In genomic region chr6:170249817-170250216, GRCh38 we compare ENCODE assay signal across 16 cellular contexts. TPM values are rescaled to one million over a fixed set of nuclear protein-coding genes. Genes with fewer than 3 reads are reported as not detected.
A peak's percentile ranks its signal among the peaks of the same experiment; 100 is the strongest.
DNase-seq lines count a peak whose midpoint lies in the region; ATAC-seq and TF ChIP-seq lines count a peak whose summit lies in the region.
"Had no signal": no experiment of that assay in that cellular context is flagged by ENCODE, and none has a peak within 500 bp of the region (broad histone marks: within the 10 kb centered on the region; RNA-seq: fewer than 3 reads in every experiment).

No MANE protein-coding gene starts in this region.

- H4K20me1 ChIP-seq in neural progenitor cell (ENCODE audit: low read depth): no peaks in the 10 kb centered on the region
- H4K20me1 ChIP-seq: BLaER1 had no signal

- H3K4me3 Mint-ChIP-seq in neural progenitor cell: no peak overlapping the region
- no peak overlapping the region for H3K4me3 Mint-ChIP-seq in type B pancreatic cell
- H3K4me3 Mint-ChIP-seq: CD4-positive, alpha-beta memory T cell had no signal

- peaks cover 60% of the 10 kb centered on the region for H3K4me1 Mint-ChIP-seq in neural progenitor cell
- H3K4me1 Mint-ChIP-seq in type B pancreatic cell (ENCODE audit: unreplicated experiment): peaks cover 38% of the 10 kb centered on the region
- H3K4me1 Mint-ChIP-seq: CD14-positive monocyte; CD4-positive, alpha-beta memory T cell had no signal

- no peak for TF ChIP-seq POLR2A in upper lobe of left lung (IDR thresholded peaks at IDR 0.05)

- H3K36me3 ChIP-seq in heart right ventricle (no peaks in the 10 kb centered on the region), neural progenitor cell (no peaks in the 10 kb centered on the region), upper lobe of left lung (no peaks in the 10 kb centered on the region)
- H3K36me3 ChIP-seq: BLaER1, HAP-1 had no signal

- H3K27me3 ChIP-seq in heart right ventricle (peaks cover 0 to 34% (median 4%) of the 10 kb centered on the region in 7 donors), neural progenitor cell (no peaks in the 10 kb centered on the region), upper lobe of left lung (no peaks in the 10 kb centered on the region)
- H3K27me3 ChIP-seq: BLaER1 had no signal

- no peak overlapping the region for H3K9ac ChIP-seq in neural progenitor cell
- H3K9ac ChIP-seq: BLaER1 had no signal

- H3K36me3 Mint-ChIP-seq in neural progenitor cell (no peaks in the 10 kb centered on the region), type B pancreatic cell (no peaks in the 10 kb centered on the region)
- H3K36me3 Mint-ChIP-seq: CD14-positive monocyte; CD4-positive, alpha-beta memory T cell had no signal

- ATAC-seq in left ventricle myocardium superior: no peak
- no peak for ATAC-seq in heart right ventricle
- no peak for ATAC-seq in upper lobe of left lung (ENCODE audit: low FRiP score in 2 of 2)

- H3K4me3 ChIP-seq in heart right ventricle: no peak overlapping the region
- H3K4me3 ChIP-seq in neural progenitor cell: no peak overlapping the region
- H3K4me3 ChIP-seq in upper lobe of left lung: no peak overlapping the region
- H3K4me3 ChIP-seq: BLaER1, HAP-1 had no signal

- no peak overlapping the region for H3K27ac ChIP-seq in heart right ventricle
- no peak overlapping the region for H3K27ac ChIP-seq in neural progenitor cell
- no peak overlapping the region for H3K27ac ChIP-seq in upper lobe of left lung
- H3K27ac ChIP-seq: BLaER1, HL-60 had no signal

- no peak for TF ChIP-seq EP300 in upper lobe of left lung (IDR thresholded peaks at IDR 0.05)

- no peaks in the 10 kb centered on the region for H3F3A ChIP-seq in neural progenitor cell (ENCODE audit: low read depth)

- no peak overlapping the region for H2AFZ ChIP-seq in neural progenitor cell (replicated peaks)

- H3K79me2 ChIP-seq in neural progenitor cell (ENCODE audit: low read depth): no peaks in the 10 kb centered on the region

- TF ChIP-seq CTCF in heart right ventricle (IDR thresholded peaks at IDR 0.05): no peak
- no peak for TF ChIP-seq CTCF in neural progenitor cell (IDR thresholded peaks at IDR 0.05)
- TF ChIP-seq CTCF in type B pancreatic cell (conservative IDR thresholded peaks at IDR 0.05): no peak
- no peak for TF ChIP-seq CTCF in upper lobe of left lung (IDR thresholded peaks at IDR 0.05)

- H3K27me3 Mint-ChIP-seq in neural progenitor cell (ENCODE audit: insufficient read depth, low read depth) (peaks cover 21% of the 10 kb centered on the region), type B pancreatic cell (peaks cover 11% of the 10 kb centered on the region)

- H3K9me3 Mint-ChIP-seq in neural progenitor cell (no peaks in the 10 kb centered on the region), type B pancreatic cell (no peaks in the 10 kb centered on the region)
- H3K9me3 Mint-ChIP-seq: CD14-positive monocyte; CD4-positive, alpha-beta memory T cell had no signal

- H3K9me3 ChIP-seq in heart right ventricle (no peaks in the 10 kb centered on the region), neural progenitor cell (ENCODE audit: low read depth) (no peaks in the 10 kb centered on the region), upper lobe of left lung (no peaks in the 10 kb centered on the region)
- H3K9me3 ChIP-seq: BLaER1, HAP-1 had no signal

- H3K27ac Mint-ChIP-seq in neural progenitor cell (peak overlapping the region; percentile 88), type B pancreatic cell (peak overlapping the region; percentile 36)
- H3K27ac Mint-ChIP-seq: CD14-positive monocyte; CD4-positive, alpha-beta memory T cell had no signal

- H3K4me1 ChIP-seq in heart right ventricle (peaks cover 0 to 19% (median 4%) of the 10 kb centered on the region in 9 donors), neural progenitor cell (peaks cover 16% of the 10 kb centered on the region), upper lobe of left lung (peaks cover 0 to 17% (median 0%) of the 10 kb centered on the region in 4 donors)
- H3K4me1 ChIP-seq: HAP-1 had no signal

- DNase-seq in left ventricle myocardium superior: peak; percentile 16
- no peak for DNase-seq in heart right ventricle
- DNase-seq in neural progenitor cell (ENCODE audit: low spot score): no peak
- DNase-seq in type B pancreatic cell (ENCODE audit: extremely low spot score, unreplicated experiment): no peak
- no peak for DNase-seq in upper lobe of left lung
- no peak for DNase-seq in NCI-H2196 treated with DMSO at 0.1 percent for 48 hours (lab: John Stamatoyannopoulos, UW; ENCODE audit: unreplicated experiment)
- DNase-seq in HCEC 1CT: no peak
- DNase-seq: 8988T; CD4-positive, alpha-beta memory T cell; DMS153; DMS79; GDM1 had no signal

- intact Hi-C loops in left ventricle myocardium superior (cut with micrococcal nuclease): no loop called here
- intact Hi-C loops in heart right ventricle (cut with DNase I): no loop called here

- no peak overlapping the region for H3K4me2 ChIP-seq in neural progenitor cell
- H3K4me2 ChIP-seq: BLaER1 had no signal

- WGBS in heart right ventricle, 2 donors: 95 to 97% methylated on average over 15 of the region's 15 CpGs
- 91 to 92% methylated on average over 6 to 15 of the region's 15 CpGs for WGBS in upper lobe of left lung, 2 donors

RNA-seq across cellular contexts. Expression of gene DLL1, which starts 41.1 kb away (rescaled TPM):
- total RNA-seq in left ventricle myocardium superior (15.3 TPM), heart right ventricle (10 to 100 TPM in 4 of 10 donors, 1 to 10 TPM in 6; 5.4 to 22.0 (median 8.7) TPM), neural progenitor cell (ENCODE audit: low replicate concordance) (35.9 and 91.8 TPM in 2 replicates), type B pancreatic cell (ENCODE audit: low replicate concordance) (4.2 and 11.7 TPM in 2 replicates), upper lobe of left lung (10 to 100 TPM in 3 of 6 donors, 1 to 10 TPM in 3; 3.8 to 20.1 (median 10.2) TPM)
- 10 to 100 TPM in 1 of 2 donors, 1 to 10 TPM in 1; 2.6 to 27.2 TPM for polyA plus RNA-seq in heart right ventricle
- polyA plus RNA-seq: CD14-positive monocyte had no signal

RNA-seq across cellular contexts. Expression of gene FAM120B, which starts 56.7 kb away (rescaled TPM):
- total RNA-seq in left ventricle myocardium superior: 20.5 TPM
- total RNA-seq in heart right ventricle: 10 to 100 TPM; 16.0 to 31.0 (median 25.4) TPM
- polyA plus RNA-seq in heart right ventricle: 1 to 10 TPM; 7.7 to 9.9 TPM
- 19.7 and 20.3 TPM in 2 replicates for total RNA-seq in neural progenitor cell (ENCODE audit: low replicate concordance)
- total RNA-seq in type B pancreatic cell (ENCODE audit: low replicate concordance): 37.7 and 40.5 TPM in 2 replicates
- 10 to 100 TPM; 20.1 to 51.3 (median 28.3) TPM for total RNA-seq in upper lobe of left lung
